11 cellular contexts compared by ENCODE assay signal in genomic region chr9:110099236-110099741, GRCh38.
DNase-seq lines count a peak whose midpoint lies in the region; ATAC-seq, FAIRE-seq and TF ChIP-seq lines count a peak whose summit lies in the region.
"Had no signal": no experiment of that assay in that cellular context is flagged by ENCODE, and none has a peak within 500 bp of the region (broad histone marks: within the 10 kb centered on the region; RNA-seq: fewer than 3 reads in every experiment).

No MANE protein-coding gene starts in this region.

- H3K4me2 ChIP-seq in endothelial cell of umbilical vein (ENCODE audit: insufficient read depth, low read length) = peak overlapping the region; percentile 6

- POLR2A ChIA-PET in endothelial cell of umbilical vein (lab: Charles Lee) = no interaction called here
- POLR2A ChIA-PET in activated CD4-positive, alpha-beta memory T cell treated with anti-CD3 and anti-CD28 coated beads for 36 hours (lab: Charles Lee) = no interaction called here

- peak; percentile 72 for DNase-seq in GM04504 (ENCODE audit: low read depth)
- DNase-seq in NCI-H2227 treated with DMSO at 0.1 percent for 48 hours (lab: John Stamatoyannopoulos, UW) = peak; percentile 91
- DNase-seq in endothelial cell of umbilical vein (ENCODE audit: low read depth, low spot score) = peak; percentile 80
- peak; percentile 25 for DNase-seq in pons (ENCODE audit: low spot score)
- DNase-seq in kidney glomerular epithelial cell (lab: John Stamatoyannopoulos, UW) = no peak
- no peak for DNase-seq in central memory CD4-positive, alpha-beta T cell
- DNase-seq in activated CD4-positive, alpha-beta memory T cell treated with anti-CD3 and anti-CD28 coated beads for 36 hours = no peak

- no peaks in the 10 kb centered on the region for H3K9me3 ChIP-seq in endothelial cell of umbilical vein (replicated peaks; ENCODE audit: control insufficient read depth, insufficient read depth, low read length)

- peaks cover 8% of the 10 kb centered on the region for H4K20me1 ChIP-seq in endothelial cell of umbilical vein (replicated peaks; ENCODE audit: control insufficient read depth, extremely low read depth, insufficient read depth, low read length)

- peaks cover 4 to 9% of the 10 kb centered on the region in 2 experiments for H3K36me3 ChIP-seq in endothelial cell of umbilical vein (ENCODE audit: control insufficient read depth in 2 of 2, extremely low read depth in 1 of 2, insufficient read depth in 2 of 2, low read length in 2 of 2)

- peak overlapping the region; percentile 7 for H3K27ac ChIP-seq in endothelial cell of umbilical vein (ENCODE audit: insufficient read depth, low read depth, low read length)
- H3K27ac ChIP-seq: parathyroid adenoma had no signal

- no peak for TF ChIP-seq CTCF in endothelial cell of umbilical vein (IDR thresholded peaks at IDR 0.05; ENCODE audit: extremely low read depth in 1 of 2, insufficient read depth in 1 of 2, low read depth in 1 of 2, low read length in 2 of 2)

- H3K36me3 Mint-ChIP-seq in activated CD4-positive, alpha-beta memory T cell treated with anti-CD3 and anti-CD28 coated beads for 36 hours = no peaks in the 10 kb centered on the region

- H3K4me1 ChIP-seq in endothelial cell of umbilical vein (ENCODE audit: control insufficient read depth, extremely low read depth, insufficient read depth, low read length) = peaks cover 17% of the 10 kb centered on the region

- H3K27me3 ChIP-seq in endothelial cell of umbilical vein (ENCODE audit: control insufficient read depth in 2 of 2, insufficient read depth in 2 of 2, low read length in 2 of 2) = no peaks in the 10 kb centered on the region

- BruUV-seq in endothelial cell of umbilical vein (replicated peaks; lab: Mats Ljungman, UMichigan) = no TSS peak

- peaks cover 8% of the 10 kb centered on the region for H3K4me1 Mint-ChIP-seq in activated CD4-positive, alpha-beta memory T cell treated with anti-CD3 and anti-CD28 coated beads for 36 hours (ENCODE audit: low read depth)

- FAIRE-seq in endothelial cell of umbilical vein (lab: Jason Lieb, UNC) = no peak
- FAIRE-seq: TTC549 had no signal

- dilution Hi-C loops in endothelial cell of umbilical vein (cut with MboI; ENCODE audit: extremely low pct_ligation_motif_present, low sequenced_read_pairs) = no loop called here

- H3K9me1 ChIP-seq in endothelial cell of umbilical vein (replicated peaks; ENCODE audit: control insufficient read depth, extremely low read depth, insufficient read depth, low read length) = no peaks in the 10 kb centered on the region

- no peak for ATAC-seq in HG03442 (IDR thresholded peaks at IDR 0.05; ENCODE audit: unreplicated experiment)

- intact Hi-C loops in endothelial cell of umbilical vein (cut with micrococcal nuclease) = loop anchor here (2.0 kb wide), 1 partner anchor 16 kb away; no protein-coding TSS in a partner anchor
- intact Hi-C loops in activated CD4-positive, alpha-beta memory T cell treated with anti-CD3 and anti-CD28 coated beads for 36 hours (cut with micrococcal nuclease) = no loop called here

- no peaks in the 10 kb centered on the region for H3K9me3 Mint-ChIP-seq in activated CD4-positive, alpha-beta memory T cell treated with anti-CD3 and anti-CD28 coated beads for 36 hours
- H3K9me3 Mint-ChIP-seq: dendritic cell treated with granulocyte-macrophage colony-stimulating factor and Interleukin-4, amounts not matched to agents 40 ng/mL and 50 ng/mL, for 4 days had no signal

- H3K27ac Mint-ChIP-seq in activated CD4-positive, alpha-beta memory T cell treated with anti-CD3 and anti-CD28 coated beads for 36 hours = no peak overlapping the region
- H3K27ac Mint-ChIP-seq: dendritic cell treated with granulocyte-macrophage colony-stimulating factor and Interleukin-4, amounts not matched to agents 40 ng/mL and 50 ng/mL, for 4 days had no signal

- no peak for TF ChIP-seq POLR2A in endothelial cell of umbilical vein (IDR thresholded peaks at IDR 0.05; ENCODE audit: low read depth, low read length)

- no peaks in the 10 kb centered on the region for H3K27me3 Mint-ChIP-seq in activated CD4-positive, alpha-beta memory T cell treated with anti-CD3 and anti-CD28 coated beads for 36 hours
- H3K27me3 Mint-ChIP-seq: dendritic cell treated with granulocyte-macrophage colony-stimulating factor and Interleukin-4, amounts not matched to agents 40 ng/mL and 50 ng/mL, for 4 days had no signal

- H2AFZ ChIP-seq in endothelial cell of umbilical vein (ENCODE audit: low read depth, low read length) = no peak overlapping the region
- H2AFZ ChIP-seq: parathyroid adenoma had no signal

- no peak overlapping the region for H3K4me3 ChIP-seq in endothelial cell of umbilical vein (replicated peaks in 1 of 3; ENCODE audit: insufficient read depth in 1 of 3, low read depth in 1 of 3, low read length in 3 of 3)

- no peak overlapping the region for H3K9ac ChIP-seq in endothelial cell of umbilical vein (replicated peaks; ENCODE audit: extremely low read depth, insufficient read depth, low read length)
- H3K9ac ChIP-seq: parathyroid adenoma had no signal

- CTCF ChIA-PET in endothelial cell of umbilical vein (lab: Charles Lee) = interaction anchor here (1.5 to 2.3 kb wide), 4 partner anchors 9 to 196 kb away, joined by 5 to 10 read pairs (median 6); no protein-coding TSS in a partner anchor
- CTCF ChIA-PET in activated CD4-positive, alpha-beta memory T cell treated with anti-CD3 and anti-CD28 coated beads for 36 hours (lab: Charles Lee) = no interaction called here

- H3K79me2 ChIP-seq in endothelial cell of umbilical vein (ENCODE audit: control insufficient read depth, insufficient read depth, low read length) = peaks cover 87% of the 10 kb centered on the region
- H3K79me2 ChIP-seq: parathyroid adenoma had no signal

- H3K4me3 Mint-ChIP-seq in activated CD4-positive, alpha-beta memory T cell treated with anti-CD3 and anti-CD28 coated beads for 36 hours = no peak overlapping the region
- H3K4me3 Mint-ChIP-seq: dendritic cell treated with granulocyte-macrophage colony-stimulating factor and Interleukin-4, amounts not matched to agents 40 ng/mL and 50 ng/mL, for 4 days had no signal

TF ChIP-seq in endothelial cell of umbilical vein, 7 proteins besides CTCF, POLR2A, EP300 and RAD21:
- TF ChIP-seq EZH2 (IDR thresholded peaks at IDR 0.05; ENCODE audit: borderline replicate concordance, low read depth, low read length, severe bottlenecking) (no peak), FOS (IDR thresholded peaks at IDR 0.05; ENCODE audit: borderline replicate concordance, insufficient read depth, low read length) (peak; percentile 9)

Comparison
In these comparisons a context has a peak if more than half of its experiments do, and no peak if none do; other contexts are left out.
1. DNase-seq: peak in GM04504 (single experiment), NCI-H2227 treated with DMSO at 0.1 percent for 48 hours (single experiment), endothelial cell of umbilical vein (single experiment) and pons (single experiment); none in kidney glomerular epithelial cell (single experiment), central memory CD4-positive, alpha-beta T cell (single experiment) and activated CD4-positive, alpha-beta memory T cell treated with anti-CD3 and anti-CD28 coated beads for 36 hours (single experiment).